ENCODE assay signal across 1 cellular context in genomic region chr1:220368352-220369265, GRCh38.
TF ChIP-seq lines count a peak whose summit lies in the region.

No MANE protein-coding gene starts in this region.

TF ChIP-seq in GM12878, 131 proteins besides CTCF, POLR2A, EP300 and RAD21 (continued from another document):
- TF ChIP-seq ATF2 (IDR thresholded peaks at IDR 0.05; ENCODE audit: low read length): peak; percentile 24; the same call in 1 of the 2 replicates
- no peak for TF ChIP-seq SMC3 (IDR thresholded peaks at IDR 0.05; ENCODE audit: borderline replicate concordance, low read length)
- TF ChIP-seq ZBED1 (IDR thresholded peaks at IDR 0.05; ENCODE audit: borderline replicate concordance): no peak
- 0 out of 2 replicates have a peak, but pooled peaks have one; percentile 22 for TF ChIP-seq IKZF1 (conservative IDR thresholded peaks at IDR 0.05)
- no peak for TF ChIP-seq RELB (IDR thresholded peaks at IDR 0.05; ENCODE audit: low read depth)
- no peak for TF ChIP-seq MTA3 (IDR thresholded peaks at IDR 0.05; ENCODE audit: borderline replicate concordance, low read length)
- no peak for TF ChIP-seq CHD4 (IDR thresholded peaks at IDR 0.05)
- TF ChIP-seq KDM1A (IDR thresholded peaks at IDR 0.05; ENCODE audit: borderline replicate concordance): no peak
- no peak for TF ChIP-seq JUND (IDR thresholded peaks at IDR 0.05; ENCODE audit: low read depth, low read length)
- TF ChIP-seq PRDM15 (CRISPR knock-in tag; IDR thresholded peaks at IDR 0.05): no peak
- TF ChIP-seq RUNX3 (IDR thresholded peaks at IDR 0.05; ENCODE audit: low read length): peak; percentile 65
